In genomic region chr2:22697054-22697453, GRCh38 we compare ENCODE assay signal across 31 cellular contexts.
"Had no signal": no experiment of that assay in that cellular context is flagged by ENCODE, and none has a peak within 500 bp of the region (broad histone marks: within the 10 kb centered on the region; RNA-seq: fewer than 3 reads in every experiment).

No MANE protein-coding gene starts in this region.

- H3K27ac Mint-ChIP-seq: naive B cell; naive thymus-derived CD8-positive, alpha-beta T cell; natural killer cell treated with Interleukin-12 subunit alpha and Interleukin-12 subunit beta and Interleukin-15 and Interleukin-18, amount 100 ng/mL, for 72 hours; nephron progenitor cell; progenitor cell of endocrine pancreas; stimulated activated memory B cell treated with anti-CD40 and anti-IgM and Interleukin-4, amounts not matched to agents 10 μg/mL and 1 μg/mL and 100 μg/mL, for 72 hours; stimulated activated naive CD8-positive, alpha-beta T cell treated with anti-CD3 and anti-CD28 coated beads, Interleukin-15, amount 100 ng/mL, for 72 hours had no signal

- ATAC-seq: naive thymus-derived CD8-positive, alpha-beta T cell; natural killer cell treated with Interleukin-12 subunit alpha and Interleukin-12 subunit beta and Interleukin-15 and Interleukin-18, amount 100 ng/mL, for 72 hours; psoas muscle; right cardiac atrium; right lobe of liver; stimulated activated memory B cell treated with anti-CD40 and anti-IgM and Interleukin-4, amounts not matched to agents 10 μg/mL and 1 μg/mL and 100 μg/mL, for 72 hours; stimulated activated naive CD8-positive, alpha-beta T cell treated with anti-CD3 and anti-CD28 coated beads, Interleukin-15, amount 100 ng/mL, for 72 hours; stimulated activated naive CD8-positive, alpha-beta T cell treated with anti-CD3 and anti-CD28 coated beads, Interleukin-15, Interleukin-2, amounts not matched to agents 100 U/mL and 50 U/mL, for 24 hours had no signal

- H3K36me3 ChIP-seq: neutrophil, ovary, right lobe of liver, sigmoid colon, suprapubic skin, tibial artery, transverse colon, upper lobe of left lung, vagina had no signal

- H3K9ac ChIP-seq: parathyroid adenoma had no signal

- H3K4me3 Mint-ChIP-seq: naive B cell; naive thymus-derived CD8-positive, alpha-beta T cell; natural killer cell treated with Interleukin-12 subunit alpha and Interleukin-12 subunit beta and Interleukin-15 and Interleukin-18, amount 100 ng/mL, for 72 hours; nephron progenitor cell; stimulated activated memory B cell treated with anti-CD40 and anti-IgM and Interleukin-4, amounts not matched to agents 10 μg/mL and 1 μg/mL and 100 μg/mL, for 72 hours; stimulated activated naive CD8-positive, alpha-beta T cell treated with anti-CD3 and anti-CD28 coated beads, Interleukin-15, amount 100 ng/mL, for 72 hours had no signal

- H3K9me3 ChIP-seq: neutrophil, ovary, psoas muscle, right lobe of liver, sigmoid colon, suprapubic skin, testis, tibial artery, transverse colon, upper lobe of left lung, vagina had no signal

- H3K27ac ChIP-seq: neutrophil, ovary, parathyroid adenoma, psoas muscle, right lobe of liver, sigmoid colon, suprapubic skin, testis, tibial artery, transverse colon, upper lobe of left lung, vagina had no signal

- H3K4me1 ChIP-seq: parathyroid adenoma, psoas muscle, right lobe of liver, sigmoid colon, suprapubic skin, testis, tibial artery, transverse colon, upper lobe of left lung, vagina had no signal

- H2AFZ ChIP-seq: parathyroid adenoma had no signal

- H3K27me3 Mint-ChIP-seq: naive B cell; naive thymus-derived CD8-positive, alpha-beta T cell; natural killer cell treated with Interleukin-12 subunit alpha and Interleukin-12 subunit beta and Interleukin-15 and Interleukin-18, amount 100 ng/mL, for 72 hours; progenitor cell of endocrine pancreas; stimulated activated memory B cell treated with anti-CD40 and anti-IgM and Interleukin-4, amounts not matched to agents 10 μg/mL and 1 μg/mL and 100 μg/mL, for 72 hours; stimulated activated naive CD8-positive, alpha-beta T cell treated with anti-CD3 and anti-CD28 coated beads, Interleukin-15, amount 100 ng/mL, for 72 hours had no signal

- DNase-seq: naive B cell; naive thymus-derived CD8-positive, alpha-beta T cell; nephron progenitor cell; nucleus accumbens; ovary; posterior cingulate gyrus; psoas muscle; right cardiac atrium; right lobe of liver; sigmoid colon; small intestine; stimulated activated CD4-positive, alpha-beta T cell treated with anti-CD3 and anti-CD28 coated beads, Interleukin-15, amount 100 ng/mL, for 24 hours; stimulated activated CD4-positive, alpha-beta T cell treated with anti-CD3 and anti-CD28 coated beads, Interleukin-2, amount 100 ng/mL, for 24 hours; stimulated activated CD4-positive, alpha-beta T cell treated with anti-CD3 and anti-CD28 coated beads, Interleukin-2, amount 100 ng/mL, for 48 hours; stimulated activated CD4-positive, alpha-beta T cell treated with anti-CD3 and anti-CD28 coated beads, Interleukin-4, amount 100 ng/mL, for 4 hours; stimulated activated CD8-positive, alpha-beta memory T cell treated with anti-CD3 and anti-CD28 coated beads, Interleukin-4, amount 100 ng/mL, for 48 hours; stimulated activated naive CD4-positive, alpha-beta T cell; stimulated activated naive CD8-positive, alpha-beta T cell treated with anti-CD3 and anti-CD28 coated beads, Interleukin-15, amount 100 ng/mL, for 72 hours; stimulated activated naive CD8-positive, alpha-beta T cell treated with anti-CD3 and anti-CD28 coated beads, Interleukin-15, Interleukin-2, amounts not matched to agents 100 U/mL and 50 U/mL, for 24 hours; substantia nigra; testis; tibial artery; transverse colon; upper lobe of left lung had no signal

- H3K9me3 Mint-ChIP-seq: nephron progenitor cell; stimulated activated naive CD8-positive, alpha-beta T cell treated with anti-CD3 and anti-CD28 coated beads, Interleukin-15, amount 100 ng/mL, for 72 hours had no signal

- H3K4me1 Mint-ChIP-seq: naive B cell; naive thymus-derived CD8-positive, alpha-beta T cell; stimulated activated memory B cell treated with anti-CD40 and anti-IgM and Interleukin-4, amounts not matched to agents 10 μg/mL and 1 μg/mL and 100 μg/mL, for 72 hours; stimulated activated naive CD8-positive, alpha-beta T cell treated with anti-CD3 and anti-CD28 coated beads, Interleukin-15, amount 100 ng/mL, for 72 hours had no signal

- H3K79me2 ChIP-seq: parathyroid adenoma had no signal

- H3K36me3 Mint-ChIP-seq: naive B cell; naive thymus-derived CD8-positive, alpha-beta T cell; natural killer cell treated with Interleukin-12 subunit alpha and Interleukin-12 subunit beta and Interleukin-15 and Interleukin-18, amount 100 ng/mL, for 72 hours; stimulated activated memory B cell treated with anti-CD40 and anti-IgM and Interleukin-4, amounts not matched to agents 10 μg/mL and 1 μg/mL and 100 μg/mL, for 72 hours had no signal

- H3K27me3 ChIP-seq: neutrophil, ovary, right lobe of liver, sigmoid colon, suprapubic skin, testis, tibial artery, transverse colon, upper lobe of left lung, vagina had no signal

- H3K4me3 ChIP-seq: ovary, psoas muscle, right lobe of liver, sigmoid colon, suprapubic skin, testis, tibial artery, transverse colon, upper lobe of left lung, vagina had no signal
